Comparison of ENCODE assay signal across 8 cellular contexts in genomic region chr19:47130589-47131168, GRCh38. TPM values are rescaled to one million over a fixed set of nuclear protein-coding genes. Genes with fewer than 3 reads are reported as not detected.
DNase-seq lines count a peak whose midpoint lies in the region; ATAC-seq, FAIRE-seq and TF ChIP-seq lines count a peak whose summit lies in the region.

Gene SAE1, plus strand, starts transcription at chr19:47130835. Its CDS starts 96 bp downstream, at chr19:47130931.

- TF ChIP-seq CTCF in BJ (IDR thresholded peaks at IDR 0.05; ENCODE audit: insufficient read depth, low read depth, low read length): peak; percentile 68

- peak; percentile 94 for DNase-seq in BJ (ENCODE audit: low read depth)
- peak; percentile 98 for DNase-seq in GM19239 (ENCODE audit: insufficient read length, low spot score)
- peak; percentile 97 to 99 for DNase-seq in NCI-H526 (lab: John Stamatoyannopoulos, UW)
- DNase-seq in activated CD4-positive, alpha-beta T cell treated with anti-CD3 and anti-CD28 coated beads for 48 hours: peak; percentile 95
- DNase-seq in cortex of kidney (lab: John Stamatoyannopoulos, UW): peak; percentile 53
- peak; percentile 91 to 94 for DNase-seq in left colon
- peak; percentile 96 for DNase-seq in stimulated activated CD4-positive, alpha-beta T cell treated with anti-CD3 and anti-CD28 coated beads, Interleukin-1b, Interleukin-23, amount 100 ng/mL, for 48 hours

- H3K27me3 ChIP-seq in BJ (ENCODE audit: control insufficient read depth, insufficient read depth, low read length): no peaks in the 10 kb centered on the region

- peak; percentile 98 for FAIRE-seq in GM19239 (lab: Jason Lieb, UNC)

- peak within 1 kb of the TSS; percentile 77 for H3K4me3 ChIP-seq in BJ (ENCODE audit: low read depth, low read length)

- H3K36me3 ChIP-seq in BJ (ENCODE audit: control insufficient read depth, insufficient read depth, low read length): 0 out of 2 replicates have a peak, but pooled peaks cover 1% of the 10 kb centered on the region

- CTCF ChIA-PET in BJ (lab: Yijun Ruan, JAX): interaction anchor here (0.8 to 3.1 kb wide), 10 partner anchors 10 to 118 kb away, joined by 3 to 19 read pairs (median 4); no protein-coding TSS in a partner anchor

- POLR2A ChIA-PET in BJ (lab: Charles Lee): interaction anchor here (0.7 kb wide), 1 partner anchor 18 kb away, joined by 4 read pairs; the partner anchor contains the start of gene ZC3H4

- ATAC-seq in HG03460 (IDR thresholded peaks at IDR 0.05; ENCODE audit: unreplicated experiment) (peak; percentile 75), left colon (peak; percentile 93)

- intact Hi-C loops in left colon (cut with DNase I, micrococcal nuclease): loop anchor here in 1 of 2 donors (5.0 kb wide), 1 partner anchor 48 kb away; no protein-coding TSS in a partner anchor

RNA-seq across cellular contexts. Expression of gene SAE1, which starts in this region (rescaled TPM):
- 138 and 156 TPM in 2 replicates for polyA plus RNA-seq in BJ (2011; rRNA removed)
- polyA minus RNA-seq in BJ (2011; rRNA and poly(A)+ RNA removed): 50.1 and 64.5 TPM in 2 replicates
- total RNA-seq in left colon: 10 to 100 TPM; 58.4 to 60.7 TPM

Comparison
In these comparisons a context has a peak if more than half of its experiments do, and no peak if none do; other contexts are left out.
1. Peak in every context shown above with its lines: DNase-seq, ATAC-seq and H3K4me3 ChIP-seq.